In the genomic region with DNA sequence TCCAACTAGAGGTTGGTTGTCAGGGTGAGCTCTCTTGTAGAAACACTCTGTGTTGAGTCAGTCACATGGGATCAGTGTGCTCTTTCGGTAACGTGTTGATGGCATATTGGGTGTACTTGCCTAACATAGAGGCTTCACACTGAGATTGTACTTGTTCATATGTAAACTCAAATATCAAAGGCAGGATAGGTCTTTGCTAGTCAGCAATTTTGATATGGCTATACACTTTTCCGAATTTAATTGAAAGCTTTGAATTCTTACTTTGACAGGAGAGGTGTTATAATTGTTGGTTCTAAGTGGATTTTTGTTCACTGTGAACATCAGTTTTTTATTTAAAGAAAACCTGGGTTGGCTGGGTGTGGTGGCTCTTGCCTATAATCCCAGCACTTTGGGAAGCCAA, we compare ENCODE assay signal across 3 cellular contexts.
TF ChIP-seq lines count a peak whose summit lies in the region.

No MANE protein-coding gene starts in this region.

TF ChIP-seq in HepG2, 621 proteins besides CTCF, POLR2A, EP300 and RAD21:
- peak; percentile 27 to 51; a peak in 3 of 4 replicates for TF ChIP-seq MAFK (conservative IDR thresholded peaks at IDR 0.05 in 1 of 2, IDR thresholded peaks at IDR 0.05 in 1 of 2; ENCODE audit: low read length in 2 of 2)
- TF ChIP-seq CCDC6 (CRISPR knock-in tag; IDR thresholded peaks at IDR 0.05): no peak

TF ChIP-seq in GM23338, 12 proteins besides CTCF, POLR2A, EP300 and RAD21 (continues in another document):
- no peak for TF ChIP-seq NANOG (IDR thresholded peaks at IDR 0.05; ENCODE audit: borderline replicate concordance)
- TF ChIP-seq CREB1 (CRISPR knock-in tag; IDR thresholded peaks at IDR 0.05; ENCODE audit: low read depth): no peak
- no peak for TF ChIP-seq EZH2 (IDR thresholded peaks at IDR 0.05; ENCODE audit: low read depth, unreplicated experiment)
- no peak for TF ChIP-seq ZNF114 (CRISPR knock-in tag; IDR thresholded peaks at IDR 0.05)
- no peak for TF ChIP-seq EZH2phosphoT487 (IDR thresholded peaks at IDR 0.05; ENCODE audit: unreplicated experiment)
- TF ChIP-seq REST (IDR thresholded peaks at IDR 0.05; ENCODE audit: unreplicated experiment): no peak
- no peak for TF ChIP-seq JUNB (IDR thresholded peaks at IDR 0.05; ENCODE audit: unreplicated experiment)
- no peak for TF ChIP-seq ETS1 (IDR thresholded peaks at IDR 0.05)
- TF ChIP-seq STAT1 (IDR thresholded peaks at IDR 0.05; ENCODE audit: unreplicated experiment): no peak

TF ChIP-seq in K562, 482 proteins besides CTCF, POLR2A, EP300 and RAD21:
- TF ChIP-seq, protein P1, sequence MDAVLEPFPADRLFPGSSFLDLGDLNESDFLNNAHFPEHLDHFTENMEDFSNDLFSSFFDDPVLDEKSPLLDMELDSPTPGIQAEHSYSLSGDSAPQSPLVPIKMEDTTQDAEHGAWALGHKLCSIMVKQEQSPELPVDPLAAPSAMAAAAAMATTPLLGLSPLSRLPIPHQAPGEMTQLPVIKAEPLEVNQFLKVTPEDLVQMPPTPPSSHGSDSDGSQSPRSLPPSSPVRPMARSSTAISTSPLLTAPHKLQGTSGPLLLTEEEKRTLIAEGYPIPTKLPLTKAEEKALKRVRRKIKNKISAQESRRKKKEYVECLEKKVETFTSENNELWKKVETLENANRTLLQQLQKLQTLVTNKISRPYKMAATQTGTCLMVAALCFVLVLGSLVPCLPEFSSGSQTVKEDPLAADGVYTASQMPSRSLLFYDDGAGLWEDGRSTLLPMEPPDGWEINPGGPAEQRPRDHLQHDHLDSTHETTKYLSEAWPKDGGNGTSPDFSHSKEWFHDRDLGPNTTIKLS (IDR thresholded peaks at IDR 0.05; ENCODE audit: borderline replicate concordance, low read depth): no peak
- TF ChIP-seq ZBTB17 (CRISPR knock-in tag; IDR thresholded peaks at IDR 0.05) (no peak), CHD2 (IDR thresholded peaks at IDR 0.05; ENCODE audit: low read depth, low read length) (no peak), ZNF41 (CRISPR knock-in tag; conservative IDR thresholded peaks at IDR 0.05) (no peak), ZNF79 (CRISPR knock-in tag; IDR thresholded peaks at IDR 0.05; ENCODE audit: low read depth) (no peak), C11orf30 (IDR thresholded peaks at IDR 0.05; ENCODE audit: low read depth) (peak; percentile 15; the same call in 1 of the 2 replicates), KDM1A (IDR thresholded peaks at IDR 0.05) (no peak), ZNF316 (IDR thresholded peaks at IDR 0.05) (peak; percentile 71), MED1 (CRISPR knock-in tag; IDR thresholded peaks at IDR 0.05; ENCODE audit: borderline replicate concordance) (no peak), MTA2 (IDR thresholded peaks at IDR 0.05; ENCODE audit: low read depth) (no peak), POLR3A (IDR thresholded peaks at IDR 0.05; ENCODE audit: borderline replicate concordance, extremely low read depth, insufficient read depth, insufficient read length) (no peak), NR3C1 (CRISPR knock-in tag; IDR thresholded peaks at IDR 0.05) (no peak)
- TF ChIP-seq, protein P2, sequence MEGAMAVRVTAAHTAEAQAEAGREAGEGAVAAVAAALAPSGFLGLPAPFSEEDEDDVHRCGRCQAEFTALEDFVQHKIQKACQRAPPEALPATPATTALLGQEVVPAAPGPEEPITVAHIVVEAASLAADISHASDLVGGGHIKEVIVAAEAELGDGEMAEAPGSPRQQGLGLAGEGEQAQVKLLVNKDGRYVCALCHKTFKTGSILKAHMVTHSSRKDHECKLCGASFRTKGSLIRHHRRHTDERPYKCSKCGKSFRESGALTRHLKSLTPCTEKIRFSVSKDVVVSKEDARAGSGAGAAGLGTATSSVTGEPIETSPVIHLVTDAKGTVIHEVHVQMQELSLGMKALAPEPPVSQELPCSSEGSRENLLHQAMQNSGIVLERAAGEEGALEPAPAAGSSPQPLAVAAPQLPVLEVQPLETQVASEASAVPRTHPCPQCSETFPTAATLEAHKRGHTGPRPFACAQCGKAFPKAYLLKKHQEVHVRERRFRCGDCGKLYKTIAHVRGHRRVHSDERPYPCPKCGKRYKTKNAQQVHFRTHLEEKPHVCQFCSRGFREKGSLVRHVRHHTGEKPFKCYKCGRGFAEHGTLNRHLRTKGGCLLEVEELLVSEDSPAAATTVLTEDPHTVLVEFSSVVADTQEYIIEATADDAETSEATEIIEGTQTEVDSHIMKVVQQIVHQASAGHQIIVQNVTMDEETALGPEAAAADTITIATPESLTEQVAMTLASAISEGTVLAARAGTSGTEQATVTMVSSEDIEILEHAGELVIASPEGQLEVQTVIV (CRISPR knock-in tag; IDR thresholded peaks at IDR 0.05; ENCODE audit: borderline replicate concordance): no peak
